Comparison of ENCODE assay signal across 14 cellular contexts in genomic region chr2:236824836-236825235, GRCh38.
DNase-seq lines count a peak whose midpoint lies in the region; ATAC-seq, FAIRE-seq and TF ChIP-seq lines count a peak whose summit lies in the region.
"Had no signal": no experiment of that assay in that cellular context is flagged by ENCODE, and none has a peak within 500 bp of the region (broad histone marks: within the 10 kb centered on the region; RNA-seq: fewer than 3 reads in every experiment).

No MANE protein-coding gene starts in this region.

- no peak overlapping the region for H3K9ac ChIP-seq in kidney (ENCODE audit: low read length in 2 of 2)

- TF ChIP-seq POLR2A in heart left ventricle (IDR thresholded peaks at IDR 0.05), result no peak

- no peak overlapping the region for H3K4me3 ChIP-seq in upper lobe of right lung
- H3K4me3 ChIP-seq in heart left ventricle, result no peak overlapping the region
- no peak overlapping the region for H3K4me3 ChIP-seq in kidney (ENCODE audit: low read length in 2 of 2)
- H3K4me3 ChIP-seq: A549, dorsolateral prefrontal cortex had no signal

- no peak for TF ChIP-seq CTCF in upper lobe of right lung (IDR thresholded peaks at IDR 0.05)
- no peak for TF ChIP-seq CTCF in heart left ventricle (IDR thresholded peaks at IDR 0.05)
- TF ChIP-seq CTCF in kidney (IDR thresholded peaks at IDR 0.05; ENCODE audit: borderline replicate concordance, extremely low read depth, insufficient read depth), result no peak

- ATAC-seq in upper lobe of right lung (peak; percentile 54), heart left ventricle (no peak), HG02973 (IDR thresholded peaks at IDR 0.05; ENCODE audit: unreplicated experiment) (no peak)
- ATAC-seq: A549 had no signal

- H3K27me3 ChIP-seq in upper lobe of right lung (no peaks in the 10 kb centered on the region), heart left ventricle (no peaks in the 10 kb centered on the region)
- H3K27me3 ChIP-seq: dorsolateral prefrontal cortex had no signal

- H3K36me3 ChIP-seq in upper lobe of right lung (no peaks in the 10 kb centered on the region), heart left ventricle (no peaks in the 10 kb centered on the region), kidney (ENCODE audit: control insufficient read depth in 1 of 2, insufficient read depth in 2 of 2, low read length in 2 of 2) (no peaks in the 10 kb centered on the region)

- WGBS in heart left ventricle, 4 donors, result 91 to 100% (median 94%) methylated on average over 3 of the region's 3 CpGs

- DNase-seq in NCI-H82 (lab: John Stamatoyannopoulos, UW) (peak; percentile 48), NCI-H82 treated with DMSO at 0.1 percent for 48 hours (lab: John Stamatoyannopoulos, UW; ENCODE audit: unreplicated experiment) (no peak), NCI-H510A treated with DMSO at 0.1 percent for 48 hours (lab: John Stamatoyannopoulos, UW) (peak; percentile 95), epithelial cell of prostate (ENCODE audit: low read depth, low spot score) (peak; percentile 34), upper lobe of right lung (no peak), heart left ventricle (no peak), kidney (no peak)
- DNase-seq: activated naive CD8-positive, alpha-beta T cell treated with anti-CD3 and anti-CD28 coated beads, Interleukin-2, amount 10 ng/mL, durations not matched to agents 7 days and 5 days; DND-41; KG1; mesenchymal stem cell had no signal

- H3K27ac ChIP-seq in epithelial cell of prostate, result no peak overlapping the region
- no peak overlapping the region for H3K27ac ChIP-seq in upper lobe of right lung
- no peak overlapping the region for H3K27ac ChIP-seq in heart left ventricle
- H3K27ac ChIP-seq in kidney (ENCODE audit: low read depth in 2 of 2, low read length in 2 of 2), result no peak overlapping the region
- H3K27ac ChIP-seq: A549 had no signal

- H3K4me1 ChIP-seq in upper lobe of right lung (peaks cover 14% of the 10 kb centered on the region), heart left ventricle (peaks cover 0 to 21% (median 6%) of the 10 kb centered on the region in 12 donors), kidney (ENCODE audit: control insufficient read depth in 1 of 2, insufficient read depth in 1 of 2, low read depth in 1 of 2, low read length in 2 of 2) (peaks cover 2 to 3% of the 10 kb centered on the region in 2 donors)

- FAIRE-seq in kidney (lab: Jason Lieb, UNC), result no peak
- FAIRE-seq: A549 had no signal

- no peaks in the 10 kb centered on the region for H3K9me3 ChIP-seq in upper lobe of right lung
- peaks cover 0 to 11% (median 3%) of the 10 kb centered on the region in 12 donors for H3K9me3 ChIP-seq in heart left ventricle
- no peaks in the 10 kb centered on the region for H3K9me3 ChIP-seq in kidney (ENCODE audit: control insufficient read depth in 1 of 2, low read length in 2 of 2)

- intact Hi-C loops in upper lobe of right lung (cut with DNase I), result no loop called here
- intact Hi-C loops in heart left ventricle (cut with DNase I), result loop anchor here in 1 of 10 donors (5.0 kb wide), 1 partner anchor 308 kb away; no protein-coding TSS in a partner anchor
- intact Hi-C loops in kidney (cut with DNase I), result no loop called here

Comparison
In these comparisons a context has a peak if more than half of its experiments do, and no peak if none do; other contexts are left out.
1. DNase-seq: peak in NCI-H82 (single experiment), NCI-H510A treated with DMSO at 0.1 percent for 48 hours (single experiment) and epithelial cell of prostate (single experiment); none in NCI-H82 treated with DMSO at 0.1 percent for 48 hours (single experiment), upper lobe of right lung (single experiment), heart left ventricle (0 of 5) and kidney (single experiment).